Comparison of ENCODE assay signal across 1 cellular context in the genomic region with DNA sequence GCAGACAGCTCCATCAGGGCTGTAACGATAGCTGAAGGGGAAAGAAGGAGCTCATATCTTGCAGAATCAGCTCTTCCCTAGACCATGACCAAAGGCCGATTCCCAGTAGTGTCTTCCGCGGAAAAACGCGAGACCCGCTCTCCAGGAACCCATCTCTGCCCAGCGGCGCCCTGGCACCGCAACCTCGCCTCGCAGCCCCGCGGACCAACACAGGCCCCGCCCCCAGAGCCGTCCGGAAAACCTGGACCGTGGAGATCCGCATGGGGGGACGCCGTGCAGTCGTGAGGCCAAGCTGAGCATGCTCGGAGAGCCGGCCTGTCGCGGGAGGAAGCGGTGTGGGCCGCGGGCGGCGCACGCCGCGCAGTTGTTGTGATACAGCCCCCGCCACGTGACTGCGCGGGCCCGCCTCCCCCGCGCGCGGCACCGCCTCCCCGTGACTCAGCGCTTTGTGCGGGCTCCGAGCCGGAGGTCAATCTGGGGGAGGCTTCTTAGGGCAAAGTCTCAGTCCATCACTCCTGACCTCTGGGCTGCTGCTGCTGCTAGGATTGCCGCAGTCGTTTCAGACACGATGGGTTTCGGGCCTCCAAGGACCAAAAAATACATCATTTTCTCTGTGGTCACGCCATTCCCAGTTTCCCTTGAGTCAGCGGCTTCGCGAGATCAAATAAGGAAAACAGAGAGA.
TF ChIP-seq lines count a peak whose summit lies in the region.

No MANE protein-coding gene starts in this region.

TF ChIP-seq in K562, 482 proteins besides CTCF, POLR2A, EP300 and RAD21 (continued from another document and continues in another):
- no peak for TF ChIP-seq BRD9 (IDR thresholded peaks at IDR 0.05; ENCODE audit: low read depth, partially characterized antibody)
- TF ChIP-seq MED1 (CRISPR knock-in tag; IDR thresholded peaks at IDR 0.05; ENCODE audit: borderline replicate concordance): no peak
- no peak for TF ChIP-seq PCBP2 (IDR thresholded peaks at IDR 0.05; ENCODE audit: low read depth, low read length, poor library complexity, severe bottlenecking)
- TF ChIP-seq SRSF1 (IDR thresholded peaks at IDR 0.05; ENCODE audit: low read depth, low read length): no peak
- no peak for TF ChIP-seq RBM22 (IDR thresholded peaks at IDR 0.05; ENCODE audit: low read depth, low read length, poor library complexity, severe bottlenecking)
- TF ChIP-seq GATAD2A (IDR thresholded peaks at IDR 0.05): peak; percentile 72; the same call in 1 of the 2 replicates
- TF ChIP-seq TCF7L2 (IDR thresholded peaks at IDR 0.05; ENCODE audit: low read depth, low read length): no peak
- TF ChIP-seq NCOR1 (IDR thresholded peaks at IDR 0.05): peak; percentile 76
- TF ChIP-seq, protein P1, sequence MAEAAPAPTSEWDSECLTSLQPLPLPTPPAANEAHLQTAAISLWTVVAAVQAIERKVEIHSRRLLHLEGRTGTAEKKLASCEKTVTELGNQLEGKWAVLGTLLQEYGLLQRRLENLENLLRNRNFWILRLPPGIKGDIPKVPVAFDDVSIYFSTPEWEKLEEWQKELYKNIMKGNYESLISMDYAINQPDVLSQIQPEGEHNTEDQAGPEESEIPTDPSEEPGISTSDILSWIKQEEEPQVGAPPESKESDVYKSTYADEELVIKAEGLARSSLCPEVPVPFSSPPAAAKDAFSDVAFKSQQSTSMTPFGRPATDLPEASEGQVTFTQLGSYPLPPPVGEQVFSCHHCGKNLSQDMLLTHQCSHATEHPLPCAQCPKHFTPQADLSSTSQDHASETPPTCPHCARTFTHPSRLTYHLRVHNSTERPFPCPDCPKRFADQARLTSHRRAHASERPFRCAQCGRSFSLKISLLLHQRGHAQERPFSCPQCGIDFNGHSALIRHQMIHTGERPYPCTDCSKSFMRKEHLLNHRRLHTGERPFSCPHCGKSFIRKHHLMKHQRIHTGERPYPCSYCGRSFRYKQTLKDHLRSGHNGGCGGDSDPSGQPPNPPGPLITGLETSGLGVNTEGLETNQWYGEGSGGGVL (CRISPR knock-in tag; IDR thresholded peaks at IDR 0.05): no peak
- TF ChIP-seq ZNF133 (CRISPR knock-in tag; IDR thresholded peaks at IDR 0.05): no peak
- TF ChIP-seq RFX7 (CRISPR knock-in tag; IDR thresholded peaks at IDR 0.05): no peak
- peak; percentile 59 for TF ChIP-seq SAP30 (IDR thresholded peaks at IDR 0.05; ENCODE audit: borderline replicate concordance, insufficient read depth, low read depth, low read length, poor library complexity, severe bottlenecking)
- no peak for TF ChIP-seq HOMEZ (CRISPR knock-in tag; IDR thresholded peaks at IDR 0.05)
- no peak for TF ChIP-seq SMAD2 (IDR thresholded peaks at IDR 0.05; ENCODE audit: low read depth, low read length)
- TF ChIP-seq FOXA1 (IDR thresholded peaks at IDR 0.05; ENCODE audit: borderline replicate concordance): no peak
- TF ChIP-seq HMGN3 (IDR thresholded peaks at IDR 0.05; ENCODE audit: borderline replicate concordance, extremely low read depth, insufficient read length, low read depth, low read length): peak; percentile 99
- peak; percentile 75 for TF ChIP-seq MGA (IDR thresholded peaks at IDR 0.05)
- TF ChIP-seq BRCA1 (IDR thresholded peaks at IDR 0.05): no peak
- no peak for TF ChIP-seq BRCA1 (CRISPR knock-in tag; IDR thresholded peaks at IDR 0.05)
- TF ChIP-seq SMARCC2 (IDR thresholded peaks at IDR 0.05; ENCODE audit: low read depth): no peak; the same call in 1 of the 2 replicates
- TF ChIP-seq SRF (CRISPR knock-in tag; IDR thresholded peaks at IDR 0.05): peak in 1 of 2 experiments; percentile 77; a peak in 2 of 4 replicates
- 0 out of 2 replicates have a peak, but pooled peaks have one; percentile 28 for TF ChIP-seq PML (IDR thresholded peaks at IDR 0.05; ENCODE audit: low read length)
- TF ChIP-seq ZNF444 (CRISPR knock-in tag; IDR thresholded peaks at IDR 0.05): no peak
- no peak for TF ChIP-seq DIDO1 (tag; IDR thresholded peaks at IDR 0.05; ENCODE audit: low read depth)
- no peak for TF ChIP-seq CAMTA2 (CRISPR knock-in tag; conservative IDR thresholded peaks at IDR 0.05)
- TF ChIP-seq MBD2 (IDR thresholded peaks at IDR 0.05; ENCODE audit: borderline replicate concordance, low read depth): no peak
- peak; percentile 86 for TF ChIP-seq MTA3 (IDR thresholded peaks at IDR 0.05; ENCODE audit: borderline replicate concordance)
- 0 out of 2 replicates have a peak, but pooled peaks have one; percentile 14 for TF ChIP-seq TRIM28 (IDR thresholded peaks at IDR 0.05)
- peak; percentile 83; the same call in 1 of the 2 replicates for TF ChIP-seq LCOR (CRISPR knock-in tag; IDR thresholded peaks at IDR 0.05)
- no peak for TF ChIP-seq IRF9 (tag; IDR thresholded peaks at IDR 0.05)
- peak; percentile 73 for TF ChIP-seq MTA1 (IDR thresholded peaks at IDR 0.05; ENCODE audit: borderline replicate concordance)
- no peak for TF ChIP-seq U2AF2 (optimal IDR thresholded peaks at IDR 0.05; ENCODE audit: low read depth, low read length)
- peak; percentile 50; the same call in 1 of the 2 replicates for TF ChIP-seq PHF8 (IDR thresholded peaks at IDR 0.05; ENCODE audit: borderline replicate concordance, low read length)
- no peak for TF ChIP-seq ARID2 (IDR thresholded peaks at IDR 0.05)
- 0 out of 2 replicates have a peak, but pooled peaks have one; percentile 35 for TF ChIP-seq XRCC5 (IDR thresholded peaks at IDR 0.05; ENCODE audit: low read depth, low read length)
- peak; percentile 24 for TF ChIP-seq ZFP36 (IDR thresholded peaks at IDR 0.05; ENCODE audit: low read depth, low read length, partially characterized antibody)
- no peak for TF ChIP-seq ZNF76 (CRISPR knock-in tag; IDR thresholded peaks at IDR 0.05; ENCODE audit: borderline replicate concordance)
- TF ChIP-seq ZNF778 (CRISPR knock-in tag; IDR thresholded peaks at IDR 0.05): no peak
- TF ChIP-seq NCOA6 (IDR thresholded peaks at IDR 0.05): no peak
- no peak for TF ChIP-seq POLR2H (tag; IDR thresholded peaks at IDR 0.05; ENCODE audit: low read depth)
- TF ChIP-seq, protein P2, sequence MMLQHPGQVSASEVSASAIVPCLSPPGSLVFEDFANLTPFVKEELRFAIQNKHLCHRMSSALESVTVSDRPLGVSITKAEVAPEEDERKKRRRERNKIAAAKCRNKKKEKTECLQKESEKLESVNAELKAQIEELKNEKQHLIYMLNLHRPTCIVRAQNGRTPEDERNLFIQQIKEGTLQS (IDR thresholded peaks at IDR 0.05): peak; percentile 71
- TF ChIP-seq, protein P2 (CRISPR knock-in tag; conservative IDR thresholded peaks at IDR 0.05): no peak
